Comparison of ENCODE assay signal across 20 cellular contexts in the genomic region with DNA sequence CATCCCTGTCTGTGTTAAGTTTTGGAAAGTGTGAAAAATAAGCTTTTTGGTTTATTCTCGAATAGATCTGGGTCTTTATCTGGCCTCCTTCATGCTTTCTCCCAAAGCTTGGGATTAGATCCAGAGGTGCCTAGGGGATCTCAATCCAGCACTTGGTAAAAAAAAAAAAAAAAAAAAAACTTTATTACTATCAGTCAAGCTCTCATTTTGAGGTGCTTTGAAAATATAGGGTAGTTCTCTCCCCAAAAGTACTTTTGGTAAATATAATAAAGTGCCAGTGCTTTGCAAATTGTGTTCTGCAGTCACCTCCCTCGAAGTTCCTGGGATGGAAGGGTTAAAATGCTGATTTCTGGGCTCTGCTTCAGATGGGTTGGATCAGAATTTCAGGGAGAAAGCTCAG.
"Had no signal": no experiment of that assay in that cellular context is flagged by ENCODE, and none has a peak within 500 bp of the region (broad histone marks: within the 10 kb centered on the region; RNA-seq: fewer than 3 reads in every experiment).

No MANE protein-coding gene starts in this region.

- H3K9me3 Mint-ChIP-seq: activated CD4-positive, alpha-beta memory T cell treated with anti-CD3 and anti-CD28 coated beads for 36 hours; activated naive CD8-positive, alpha-beta T cell treated with anti-CD3 and anti-CD28 coated beads, Interleukin-2, amount 50 U/mL, for 24 hours; activated T-cell treated with anti-CD3 and anti-CD28 coated beads, Interleukin-2, amount 50 U/mL, for 4 hours; activated T-helper 2 cell treated with anti-CD3 and anti-CD28 coated beads, Interferon-gamma antibody, Interleukin-2, Interleukin-4, amounts not matched to agents 10 μg/mL and 5 μg/mL and 100 μg/mL, durations not matched to agents 14 hours and 24 hours and 36 hours had no signal

- H3K9me3 ChIP-seq: ascending aorta, body of pancreas had no signal

- H3K4me3 ChIP-seq: ascending aorta, body of pancreas, coronary artery, PC-9 had no signal

- H3K27me3 ChIP-seq: ascending aorta, body of pancreas had no signal

- H3K27ac Mint-ChIP-seq: activated naive CD8-positive, alpha-beta T cell treated with anti-CD3 and anti-CD28 coated beads, Interleukin-2, amount 50 U/mL, for 24 hours; activated T-helper 2 cell treated with anti-CD3 and anti-CD28 coated beads, Interferon-gamma antibody, Interleukin-2, Interleukin-4, amounts not matched to agents 10 μg/mL and 5 μg/mL and 100 μg/mL, durations not matched to agents 14 hours and 24 hours and 36 hours had no signal

- H3K27ac ChIP-seq: ascending aorta, body of pancreas, coronary artery, PC-9, WERI-Rb-1 had no signal

- H3K36me3 Mint-ChIP-seq: activated CD4-positive, alpha-beta memory T cell treated with anti-CD3 and anti-CD28 coated beads for 36 hours had no signal

- H3K36me3 ChIP-seq: ascending aorta, WERI-Rb-1 had no signal

- H3K4me1 ChIP-seq: ascending aorta, body of pancreas had no signal

- ATAC-seq: activated T-cell treated with anti-CD3 and anti-CD28 coated beads, Interleukin-2, amount 50 U/mL, for 4 hours; body of pancreas had no signal

- H3K4me3 Mint-ChIP-seq: activated naive CD8-positive, alpha-beta T cell treated with anti-CD3 and anti-CD28 coated beads, Interleukin-2, amount 50 U/mL, for 24 hours had no signal

- DNase-seq: activated CD4-positive, alpha-beta T cell treated with anti-CD3 and anti-CD28 coated beads for 4 hours; activated CD8-positive, alpha-beta memory T cell treated with anti-CD3 and anti-CD28 coated beads for 24 hours; activated naive CD8-positive, alpha-beta T cell treated with anti-CD3 and anti-CD28 coated beads, Interleukin-2, amount 50 U/mL, for 24 hours; activated T-cell treated with anti-CD3 and anti-CD28 coated beads, Interleukin-2, amount 50 U/mL, for 4 hours; amniotic stem cell; body of pancreas; MM.1S; NCI-H1105; NCI-H1436 treated with DMSO at 0.1 percent for 48 hours; NCI-H187; NCI-H2081; NCI-H446; NCI-H524; PC-9; SHP77 treated with DMSO at 0.1 percent for 48 hours; WERI-Rb-1 had no signal
